In genomic region chr11:33384251-33384650, GRCh38 we compare ENCODE assay signal across 27 cellular contexts. TPM values are rescaled to one million over a fixed set of nuclear protein-coding genes. Genes with fewer than 3 reads are reported as not detected.
"Had no signal": no experiment of that assay in that cellular context is flagged by ENCODE, and none has a peak within 500 bp of the region (broad histone marks: within the 10 kb centered on the region; RNA-seq: fewer than 3 reads in every experiment).

No MANE protein-coding gene starts in this region.

- ATAC-seq: left colon; left lung; lower lobe of right lung; naive thymus-derived CD8-positive, alpha-beta T cell; pancreas; right lobe of liver had no signal

- H3K4me2 ChIP-seq: smooth muscle cell had no signal

- FAIRE-seq: islet of Langerhans, kidney, pancreas, urothelium cell line had no signal

- H3K9me3 Mint-ChIP-seq: stimulated activated naive B cell treated with anti-CD40 and anti-IgM and Interleukin-4, amounts not matched to agents 10 μg/mL and 1 μg/mL and 100 μg/mL, for 72 hours had no signal

- H3K27ac Mint-ChIP-seq: immature natural killer cell; naive thymus-derived CD8-positive, alpha-beta T cell; nephron; stimulated activated naive B cell treated with anti-CD40 and anti-IgM and Interleukin-4, amounts not matched to agents 10 μg/mL and 1 μg/mL and 100 μg/mL, for 72 hours had no signal

- H3K36me3 Mint-ChIP-seq: immature natural killer cell; stimulated activated naive B cell treated with anti-CD40 and anti-IgM and Interleukin-4, amounts not matched to agents 10 μg/mL and 1 μg/mL and 100 μg/mL, for 72 hours had no signal

- H3K4me1 Mint-ChIP-seq: immature natural killer cell, nephron, neural crest cell had no signal

- DNase-seq: immature natural killer cell; kidney; left colon; left lung; lower lobe of right lung; mammary epithelial cell; mesenchymal stem cell; naive thymus-derived CD8-positive, alpha-beta T cell; pancreas; right lobe of liver; stimulated activated CD4-positive, alpha-beta T cell treated with anti-CD3 and anti-CD28 coated beads, Interleukin-1b, Interleukin-23, amount 100 ng/mL, for 48 hours; stimulated activated CD4-positive, alpha-beta T cell treated with anti-CD3 and anti-CD28 coated beads, Interleukin-2, amount 100 ng/mL, for 48 hours; stimulated activated CD4-positive, alpha-beta T cell treated with anti-CD3 and anti-CD28 coated beads, Interleukin-4, amount 100 ng/mL, for 4 hours; stimulated activated CD8-positive, alpha-beta memory T cell treated with anti-CD3 and anti-CD28 coated beads, Interleukin-4, amount 100 ng/mL, for 48 hours; stimulated activated naive B cell treated with anti-CD40 and anti-IgM and Interleukin-4, amounts not matched to agents 10 μg/mL and 1 μg/mL and 100 μg/mL, for 72 hours; stimulated activated naive CD8-positive, alpha-beta T cell treated with anti-CD3 and anti-CD28 coated beads, Interleukin-15, Interleukin-2, amounts not matched to agents 100 U/mL and 50 U/mL, for 24 hours; stomach; testis; thyroid gland; transverse colon; upper lobe of left lung had no signal

- H3K9me3 ChIP-seq: pancreas, testis, thyroid gland had no signal

- H3K27me3 ChIP-seq: pancreas, right atrium auricular region, right lobe of liver, testis, thyroid gland, upper lobe of left lung had no signal

- H3K4me3 Mint-ChIP-seq: immature natural killer cell; naive thymus-derived CD8-positive, alpha-beta T cell; nephron; neural crest cell; stimulated activated naive B cell treated with anti-CD40 and anti-IgM and Interleukin-4, amounts not matched to agents 10 μg/mL and 1 μg/mL and 100 μg/mL, for 72 hours had no signal

- H3K4me1 ChIP-seq: left lung, lower lobe of right lung, pancreas, right atrium auricular region, right lobe of liver, stomach, testis, thyroid gland, transverse colon, upper lobe of left lung had no signal

- H3K27ac ChIP-seq: left lung, lower lobe of right lung, pancreas, right atrium auricular region, right lobe of liver, stomach, testis, thyroid gland, transverse colon, upper lobe of left lung had no signal

- H3K4me3 ChIP-seq: left lung, lower lobe of right lung, pancreas, right atrium auricular region, right lobe of liver, smooth muscle cell, stomach, testis, thyroid gland, transverse colon, upper lobe of left lung had no signal

- H3K36me3 ChIP-seq: left lung, lower lobe of right lung, pancreas, right atrium auricular region, right lobe of liver, stomach, thyroid gland, transverse colon, upper lobe of left lung had no signal

RNA-seq across cellular contexts. Expression of gene KIAA1549L, which starts 8.3 kb away (rescaled TPM):
- total RNA-seq: naive thymus-derived CD8-positive, alpha-beta T cell had no signal
- polyA plus RNA-seq: immature natural killer cell had no signal
